ENCODE assay signal across 17 cellular contexts in the genomic region with DNA sequence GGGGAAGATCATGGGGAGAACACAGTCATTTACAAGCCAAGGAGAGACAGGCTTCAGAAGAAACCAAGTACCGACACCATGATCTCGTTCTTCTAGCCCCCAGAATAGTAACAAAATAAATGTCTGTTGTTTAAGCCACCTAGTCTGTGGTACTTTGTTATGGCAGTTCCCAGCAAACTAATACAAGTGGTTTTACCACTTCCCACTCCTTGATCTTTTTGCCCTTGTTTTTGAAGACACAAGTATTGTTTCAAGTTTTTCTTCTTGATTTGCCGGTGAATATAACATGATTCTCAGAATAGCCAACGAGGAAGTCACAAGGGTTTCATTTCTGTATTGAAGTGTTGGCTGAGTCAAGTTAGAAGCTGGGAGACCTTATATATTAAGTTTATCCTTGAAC.
DNase-seq lines count a peak whose midpoint lies in the region; ATAC-seq and TF ChIP-seq lines count a peak whose summit lies in the region.
"Had no signal": no experiment of that assay in that cellular context is flagged by ENCODE, and none has a peak within 500 bp of the region (broad histone marks: within the 10 kb centered on the region; RNA-seq: fewer than 3 reads in every experiment).

No MANE protein-coding gene starts in this region.

- peak; percentile 63 for DNase-seq in GM12864 (ENCODE audit: low read depth)
- no peak for DNase-seq in NCI-H2081 treated with DMSO at 0.1 percent for 48 hours (lab: John Stamatoyannopoulos, UW)
- no peak for DNase-seq in activated naive CD4-positive, alpha-beta T cell treated with anti-CD3 and anti-CD28 coated beads, Interleukin-2, amount 50 U/mL, for 72 hours (ENCODE audit: low spot score in 2 of 2)
- DNase-seq in breast epithelium (ENCODE audit: low spot score in 2 of 2), result no peak
- DNase-seq: DMS153; HFFc6; IMR-90; left cardiac atrium; NCI-H1694; stimulated activated CD4-positive, alpha-beta T cell treated with anti-CD3 and anti-CD28 coated beads, Interleukin-2, amount 100 ng/mL, for 48 hours; stimulated activated naive CD4-positive, alpha-beta T cell; WERI-Rb-1 had no signal

- H3K27ac ChIP-seq in breast epithelium, result no peak overlapping the region
- H3K27ac ChIP-seq: SK-N-MC, WERI-Rb-1 had no signal

- H3K27ac Mint-ChIP-seq in activated naive CD4-positive, alpha-beta T cell treated with anti-CD3 and anti-CD28 coated beads, Interleukin-2, amount 50 U/mL, for 72 hours, result no peak overlapping the region
- H3K27ac Mint-ChIP-seq: HFFc6 had no signal

- H3K4me1 ChIP-seq in breast epithelium, result no peaks in the 10 kb centered on the region

- TF ChIP-seq CTCF in GM12864 (IDR thresholded peaks at IDR 0.05; ENCODE audit: low read depth, low read length, missing control alignments), result no peak
- TF ChIP-seq CTCF in breast epithelium (IDR thresholded peaks at IDR 0.05), result no peak

- intact Hi-C loops in breast epithelium (cut with DNase I; ENCODE audit: low total_unique reads), result no loop called here

- no peaks in the 10 kb centered on the region for H3K36me3 ChIP-seq in breast epithelium
- H3K36me3 ChIP-seq: WERI-Rb-1 had no signal

- no peaks in the 10 kb centered on the region for H3K27me3 ChIP-seq in breast epithelium

- peak overlapping the region; percentile 22 for H3K4me3 ChIP-seq in GM12864 (ENCODE audit: low read depth, low read length)
- H3K4me3 ChIP-seq in breast epithelium, result no peak overlapping the region
- H3K4me3 ChIP-seq: SK-N-MC had no signal

- H3K36me3 Mint-ChIP-seq in activated naive CD4-positive, alpha-beta T cell treated with anti-CD3 and anti-CD28 coated beads, Interleukin-2, amount 50 U/mL, for 72 hours, result peaks cover 0 to 16% of the 10 kb centered on the region in 2 donors

- peak; percentile 48 for ATAC-seq in GM19467 (IDR thresholded peaks at IDR 0.05; ENCODE audit: unreplicated experiment)
- ATAC-seq in HG02852 (IDR thresholded peaks at IDR 0.05; ENCODE audit: unreplicated experiment), result peak; percentile 67
- ATAC-seq in HG03558 (IDR thresholded peaks at IDR 0.05; ENCODE audit: extremely low read depth, unreplicated experiment), result peak; percentile 44
- no peak for ATAC-seq in activated naive CD4-positive, alpha-beta T cell treated with anti-CD3 and anti-CD28 coated beads, Interleukin-2, amount 50 U/mL, for 72 hours
- no peak for ATAC-seq in HG03139 (IDR thresholded peaks at IDR 0.05; ENCODE audit: unreplicated experiment)
- ATAC-seq: left cardiac atrium had no signal

- TF ChIP-seq POLR2A in breast epithelium (IDR thresholded peaks at IDR 0.05), result no peak

- peaks cover 0 to 5% of the 10 kb centered on the region in 2 donors for H3K9me3 ChIP-seq in breast epithelium

- peaks cover 13 to 19% of the 10 kb centered on the region in 2 donors for H3K9me3 Mint-ChIP-seq in activated naive CD4-positive, alpha-beta T cell treated with anti-CD3 and anti-CD28 coated beads, Interleukin-2, amount 50 U/mL, for 72 hours

Comparison
In these comparisons a context has a peak if more than half of its experiments do, and no peak if none do; other contexts are left out.
1. ATAC-seq: peak in GM19467 (single experiment), HG02852 (single experiment) and HG03558 (single experiment); none in activated naive CD4-positive, alpha-beta T cell treated with anti-CD3 and anti-CD28 coated beads, Interleukin-2, amount 50 U/mL, for 72 hours (0 of 2) and HG03139 (single experiment).